ENCODE assay signal across 12 cellular contexts in the genomic region with DNA sequence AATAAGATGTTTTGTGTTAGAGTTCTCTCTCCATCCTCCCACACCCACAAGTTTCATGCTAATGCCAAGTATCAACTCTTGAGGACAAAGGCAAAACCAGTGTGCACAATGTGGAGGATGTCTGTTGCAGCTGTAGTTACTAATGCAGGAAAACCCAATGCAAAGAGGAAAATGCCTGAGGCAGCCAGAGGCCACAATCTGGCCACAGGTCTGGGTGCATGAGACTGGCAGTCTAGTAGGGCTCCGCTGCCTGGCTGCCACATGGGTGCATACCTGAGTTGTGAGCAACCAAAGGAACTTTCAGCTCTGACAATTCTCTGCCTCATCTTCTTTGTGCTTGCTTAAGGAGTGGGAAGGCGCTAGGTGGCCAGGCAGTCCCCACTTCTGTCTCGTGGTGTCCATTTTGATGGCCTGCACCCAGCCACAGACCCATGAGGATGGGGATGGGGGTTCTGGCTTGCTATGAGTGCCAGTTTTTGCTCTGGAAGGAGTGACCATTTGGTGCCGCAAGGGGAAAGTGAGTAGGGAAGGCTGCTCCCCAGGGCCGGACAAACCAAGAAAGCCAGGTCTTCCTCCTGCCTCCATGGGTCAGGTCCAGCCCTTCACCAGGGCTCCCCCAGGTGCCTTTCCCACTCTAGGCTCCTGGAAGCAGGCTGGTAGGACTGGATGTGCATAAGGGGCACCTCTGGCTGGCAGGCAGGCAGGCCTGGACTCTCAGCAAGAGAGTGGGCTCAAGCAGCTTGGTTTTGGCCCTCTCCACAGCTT. TPM values are rescaled to one million over a fixed set of nuclear protein-coding genes. Genes with fewer than 3 reads are reported as not detected.
A peak's percentile ranks its signal among the peaks of the same experiment; 100 is the strongest.
DNase-seq lines count a peak whose midpoint lies in the region; ATAC-seq and TF ChIP-seq lines count a peak whose summit lies in the region.
"Had no signal": no experiment of that assay in that cellular context is flagged by ENCODE, and none has a peak within 500 bp of the region (broad histone marks: within the 10 kb centered on the region; RNA-seq: fewer than 3 reads in every experiment).

No MANE protein-coding gene starts in this region.

- intact Hi-C loops in PC-9 (cut with micrococcal nuclease; ENCODE audit: unreplicated experiment): loop anchor here (5.0 kb wide), 1 partner anchor 46 kb away; no protein-coding TSS in a partner anchor

- H3K36me3 ChIP-seq in BLaER1 treated with 17β-estradiol and CSF1 and Interleukin-3, amounts not matched to agents 10 nM and 100 nM: peaks cover 39 to 59% (median 53%) of the 10 kb centered on the region in 11 experiments
- H3K36me3 ChIP-seq in PC-9 (ENCODE audit: low read depth): no peaks in the 10 kb centered on the region; the same call in 1 of the 2 replicates
- H3K36me3 ChIP-seq: MG63 had no signal

- no peak for ATAC-seq in HG02884 (IDR thresholded peaks at IDR 0.05; ENCODE audit: unreplicated experiment)
- ATAC-seq: left cardiac atrium had no signal

- H3K9me2 ChIP-seq in PC-9 (ENCODE audit: insufficient read depth): no peaks in the 10 kb centered on the region

- peak; percentile 79 to 80 for DNase-seq in PC-9
- DNase-seq in epithelial cell of esophagus (ENCODE audit: low read depth): peak; percentile 89
- peak; percentile 26 for DNase-seq in non-pigmented ciliary epithelial cell (ENCODE audit: low read depth)
- DNase-seq in dermis blood vessel endothelial cell: no peak
- no peak for DNase-seq in DMS153 (lab: John Stamatoyannopoulos, UW)
- DNase-seq in anterior cingulate cortex (lab: John Stamatoyannopoulos, UW): no peak
- DNase-seq: left cardiac atrium, MG63, RPMI8226, WERI-Rb-1 had no signal

- H4K20me1 ChIP-seq in BLaER1 treated with 17β-estradiol and CSF1 and Interleukin-3, amounts not matched to agents 10 nM and 100 nM: peaks cover 0 to 8% (median 0%) of the 10 kb centered on the region in 11 experiments; a peak in 5 of 22 replicates
- no peaks in the 10 kb centered on the region for H4K20me1 ChIP-seq in PC-9 (ENCODE audit: insufficient read depth)

- no peaks in the 10 kb centered on the region for H3K27me3 ChIP-seq in BLaER1 treated with 17β-estradiol and CSF1 and Interleukin-3, amounts not matched to agents 10 nM and 100 nM
- H3K27me3 ChIP-seq in PC-9 (ENCODE audit: insufficient read depth, low read depth): no peaks in the 10 kb centered on the region
- H3K27me3 ChIP-seq: MG63 had no signal

- POLR2A ChIA-PET in PC-9 (lab: Charles Lee; ENCODE audit: unreplicated experiment): interaction anchor here (0.6 kb wide), 1 partner anchor 841 kb away, joined by 5 read pairs; no protein-coding TSS in a partner anchor

- peak overlapping the region in 2 of 11 experiments; percentile 3 to 20; a peak in 1 of 22 replicates for H3K9ac ChIP-seq in BLaER1 treated with 17β-estradiol and CSF1 and Interleukin-3, amounts not matched to agents 10 nM and 100 nM

- peaks cover 11% of the 10 kb centered on the region; the same call in 1 of the 2 replicates for H3F3A ChIP-seq in PC-9 (ENCODE audit: insufficient read depth, low read depth)

- H3K4me3 ChIP-seq in BLaER1 treated with 17β-estradiol and CSF1 and Interleukin-3, amounts not matched to agents 10 nM and 100 nM: no peak overlapping the region
- H3K4me3 ChIP-seq in PC-9: no peak overlapping the region
- H3K4me3 ChIP-seq in epithelial cell of esophagus (ENCODE audit: low read length): no peak overlapping the region
- H3K4me3 ChIP-seq: MG63 had no signal

- peaks cover 18 to 41% (median 35%) of the 10 kb centered on the region in 10 experiments for H3K4me1 ChIP-seq in BLaER1 treated with 17β-estradiol and CSF1 and Interleukin-3, amounts not matched to agents 10 nM and 100 nM
- peaks cover 14% of the 10 kb centered on the region for H3K4me1 ChIP-seq in PC-9 (replicated peaks; ENCODE audit: insufficient read depth)

- TF ChIP-seq CTCF in PC-9 (conservative IDR thresholded peaks at IDR 0.05) (no peak), epithelial cell of esophagus (IDR thresholded peaks at IDR 0.05; ENCODE audit: insufficient read depth, low read depth, low read length, missing control alignments) (peak; percentile 11)

- H3K4me2 ChIP-seq in BLaER1 treated with 17β-estradiol and CSF1 and Interleukin-3, amounts not matched to agents 10 nM and 100 nM: peak overlapping the region in 6 of 11 experiments; percentile 12 to 52 (median 32); a peak in 9 of 22 replicates
- H3K4me2 ChIP-seq in PC-9: no peak overlapping the region

- H2AFZ ChIP-seq in PC-9: no peak overlapping the region

- H3K9me3 ChIP-seq in BLaER1 treated with 17β-estradiol and CSF1 and Interleukin-3, amounts not matched to agents 10 nM and 100 nM (replicated peaks in 1 of 11): no peaks in the 10 kb centered on the region
- H3K9me3 ChIP-seq in PC-9 (ENCODE audit: insufficient read depth, low read depth): no peaks in the 10 kb centered on the region
- H3K9me3 ChIP-seq: MG63 had no signal

- H3K27ac ChIP-seq in BLaER1 treated with 17β-estradiol and CSF1 and Interleukin-3, amounts not matched to agents 10 nM and 100 nM: 0 out of 22 replicates have a peak overlapping the region, but pooled peaks of 1 of the 11 experiments have one; percentile 26
- no peak overlapping the region for H3K27ac ChIP-seq in PC-9
- H3K27ac ChIP-seq: WERI-Rb-1 had no signal

- CTCF ChIA-PET in PC-9 (lab: Charles Lee): no interaction called here

- BruUV-seq in PC-9 (replicated peaks; lab: Mats Ljungman, UMichigan): no TSS peak

- peaks cover 6% of the 10 kb centered on the region for H3K79me2 ChIP-seq in PC-9 (ENCODE audit: low read depth)

RNA-seq across cellular contexts. Expression of a gene that starts 4.2 kb away (rescaled TPM):
- total RNA-seq in PC-9 (2021): 17.6 and 20.4 TPM in 2 replicates
- 69.8 and 88.1 TPM in 2 replicates for total RNA-seq in dermis blood vessel endothelial cell

RNA-seq across cellular contexts. Expression of a gene that starts 56.7 kb away (rescaled TPM):
- total RNA-seq in PC-9 (2021) (0.46 and 1.8 TPM in 2 replicates), dermis blood vessel endothelial cell (3.7 and 3.9 TPM in 2 replicates)

RNA-seq across cellular contexts. Expression of a gene that starts 56.8 kb away (rescaled TPM):
- total RNA-seq in PC-9 (2021): 20.8 and 21.6 TPM in 2 replicates
- 18.1 and 20.1 TPM in 2 replicates for total RNA-seq in dermis blood vessel endothelial cell

Comparison
In these comparisons a context has a peak if more than half of its experiments do, and no peak if none do; other contexts are left out.
1. DNase-seq: peak in PC-9 (2 of 2), epithelial cell of esophagus (single experiment) and non-pigmented ciliary epithelial cell (single experiment); none in dermis blood vessel endothelial cell (single experiment), DMS153 (single experiment) and anterior cingulate cortex (0 of 58).